Comparison of ENCODE assay signal across 8 cellular contexts in the genomic region with DNA sequence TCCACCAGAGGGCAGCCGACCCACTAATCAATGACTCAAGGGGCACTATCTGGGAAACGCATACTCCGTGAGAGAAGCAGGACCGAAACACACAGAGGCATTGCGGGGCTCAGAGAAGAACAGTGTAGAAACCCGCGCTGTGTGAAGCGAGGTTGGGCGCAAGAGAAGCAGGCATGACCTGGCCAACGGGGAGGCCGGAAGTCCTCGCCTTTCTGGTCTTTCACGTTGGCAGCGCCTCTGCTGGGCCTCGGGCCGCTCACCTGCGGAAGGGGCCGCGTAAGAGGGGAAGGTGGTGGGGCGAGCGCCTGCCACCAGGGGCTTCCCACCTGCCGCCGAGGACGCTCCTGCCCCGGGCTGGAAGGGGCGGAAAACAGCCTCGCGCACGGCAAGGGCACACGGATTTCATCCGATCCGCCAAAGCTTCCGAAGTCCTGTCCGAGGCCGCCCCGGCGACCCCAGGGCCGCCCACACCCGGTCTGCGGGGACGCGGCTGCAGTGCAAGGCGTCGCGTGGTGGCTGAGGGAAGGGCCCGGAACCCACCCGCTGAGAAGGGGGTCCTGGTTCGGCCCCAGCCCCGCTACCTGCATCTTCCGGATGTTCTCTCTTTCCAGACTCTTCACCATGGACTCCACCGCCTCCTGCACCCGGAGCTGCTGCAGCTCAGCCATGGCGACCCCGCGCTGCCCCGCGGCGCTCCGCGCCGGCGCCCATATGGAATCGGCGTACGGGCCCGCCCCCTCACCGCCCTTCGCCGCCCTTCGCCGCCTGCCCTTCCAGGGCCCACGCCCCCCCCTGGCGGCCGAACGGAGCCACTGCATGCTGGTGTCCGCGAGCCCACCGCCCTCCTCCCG. TPM values are rescaled to one million over a fixed set of nuclear protein-coding genes. Genes with fewer than 3 reads are reported as not detected.
DNase-seq lines count a peak whose midpoint lies in the region; ATAC-seq, FAIRE-seq and TF ChIP-seq lines count a peak whose summit lies in the region.

A gene (minus strand): TSS at position 724 of the 851 bp plus-strand sequence. CDS start 56 bp downstream, at position 668.

- H3K36me3 Mint-ChIP-seq in astrocyte (ENCODE audit: low read depth, unreplicated experiment): no peaks in the 10 kb centered on the region

- no peak for FAIRE-seq in astrocyte (lab: Jason Lieb, UNC)

- H3K4me1 Mint-ChIP-seq in astrocyte (ENCODE audit: low read depth, unreplicated experiment): no peaks in the 10 kb centered on the region

- H3K27ac Mint-ChIP-seq in astrocyte (ENCODE audit: unreplicated experiment): peak within 1 kb of the TSS; percentile 67

- H3K79me2 ChIP-seq in astrocyte (ENCODE audit: insufficient read depth, low read length): peaks cover 12% of the 10 kb centered on the region

- no peaks in the 10 kb centered on the region for H3K9me3 Mint-ChIP-seq in astrocyte (ENCODE audit: unreplicated experiment)

- H3K36me3 ChIP-seq in astrocyte (ENCODE audit: insufficient read depth, low read length): peaks cover 5% of the 10 kb centered on the region

- ATAC-seq in HG02763 (IDR thresholded peaks at IDR 0.05; ENCODE audit: unreplicated experiment): peak; percentile 82

- H3K4me1 ChIP-seq in astrocyte (ENCODE audit: insufficient read depth, low read length): no peaks in the 10 kb centered on the region

- no peaks in the 10 kb centered on the region for H3K27me3 ChIP-seq in astrocyte (ENCODE audit: insufficient read depth, low read length)

- H3K4me3 ChIP-seq in astrocyte (ENCODE audit: insufficient read depth, low read depth, low read length): peak within 1 kb of the TSS; percentile 93
- peak within 1 kb of the TSS; percentile 76 for H3K4me3 ChIP-seq in retinal pigment epithelial cell (ENCODE audit: low read length)

- in situ Hi-C loops in GM13976 (cut with MboI; ENCODE audit: low sequenced_read_pairs, unreplicated experiment): loop anchor here (25.0 kb wide), 1 partner anchor 336 kb away; no protein-coding TSS in a partner anchor

- H3K27me3 Mint-ChIP-seq in astrocyte (ENCODE audit: low read depth, unreplicated experiment): no peaks in the 10 kb centered on the region

- TF ChIP-seq CTCF in GM13976 (IDR thresholded peaks at IDR 0.05; ENCODE audit: borderline replicate concordance, control extremely low read depth, extremely low read depth, insufficient read depth, missing control alignments): peak; percentile 99
- peak; percentile 37 for TF ChIP-seq CTCF in astrocyte (IDR thresholded peaks at IDR 0.05; ENCODE audit: insufficient read depth, low read depth, low read length)
- TF ChIP-seq CTCF in retinal pigment epithelial cell (conservative IDR thresholded peaks at IDR 0.05; ENCODE audit: low read depth, low read length): peak; percentile 76

- peak within 1 kb of the TSS; percentile 97 for H3K4me2 ChIP-seq in astrocyte (ENCODE audit: low read length)

- H3K9ac ChIP-seq in astrocyte (ENCODE audit: low read length): peak within 1 kb of the TSS; percentile 89

- no peaks in the 10 kb centered on the region for H3K9me3 ChIP-seq in astrocyte (ENCODE audit: insufficient read depth, low read depth, low read length)

- peak within 1 kb of the TSS; percentile 92 for H3K4me3 Mint-ChIP-seq in astrocyte (ENCODE audit: unreplicated experiment)

- peak within 1 kb of the TSS; percentile 31 for H3K27ac ChIP-seq in astrocyte (ENCODE audit: low read depth, low read length)

- H4K20me1 ChIP-seq in astrocyte (ENCODE audit: insufficient read depth, low read length): no peaks in the 10 kb centered on the region

- H2AFZ ChIP-seq in astrocyte (ENCODE audit: low read depth, low read length): peak within 1 kb of the TSS; percentile 97

- DNase-seq in GM13976 (ENCODE audit: low spot score): peak; percentile 93
- peak; percentile 73 for DNase-seq in NCI-H146 treated with DMSO at 0.1 percent for 48 hours (lab: John Stamatoyannopoulos, UW; ENCODE audit: unreplicated experiment)
- peak; percentile 73 for DNase-seq in T-helper 22 cell (ENCODE audit: low read depth)
- peak; percentile 35 for DNase-seq in astrocyte (ENCODE audit: low read depth)
- peak; percentile 52 to 65 for DNase-seq in hippocampal formation (lab: John Stamatoyannopoulos, UW)
- DNase-seq in retinal pigment epithelial cell (ENCODE audit: low read depth): peak; percentile 24
- no peak for DNase-seq in OCI-M2 (lab: John Stamatoyannopoulos, UW; ENCODE audit: unreplicated experiment)

RNA-seq across cellular contexts. Expression of the gene that starts here (rescaled TPM):
- total RNA-seq in astrocyte: 32.0 and 32.8 TPM in 2 replicates

Comparison
In these comparisons a context has a peak if more than half of its experiments do, and no peak if none do; other contexts are left out.
1. CTCF ChIP-seq: peak in every context shown above with its lines; median percentile 99 in GM13976; 76 in retinal pigment epithelial cell; 37 in astrocyte.